27 cellular contexts compared by ENCODE assay signal in the genomic region with DNA sequence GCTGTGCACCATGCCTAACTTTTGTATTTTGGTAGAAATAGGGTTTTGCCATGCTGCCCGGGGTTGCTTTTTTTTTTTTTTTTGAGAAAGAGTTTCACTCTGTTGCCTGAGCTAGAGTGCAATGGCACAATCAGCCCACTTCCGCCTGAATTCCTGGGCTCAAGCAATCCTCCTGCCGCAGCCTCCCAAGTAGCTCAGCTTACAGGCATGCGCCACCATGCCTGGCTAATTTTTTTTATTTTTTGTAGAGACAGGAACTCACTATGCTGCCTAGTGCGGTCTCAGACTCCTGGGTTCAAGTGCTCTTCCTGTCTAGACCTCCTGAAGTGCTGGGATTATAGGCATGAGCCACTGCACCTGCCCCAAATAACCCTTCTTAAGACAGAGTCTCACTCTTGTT.
"Had no signal": no experiment of that assay in that cellular context is flagged by ENCODE, and none has a peak within 500 bp of the region (broad histone marks: within the 10 kb centered on the region; RNA-seq: fewer than 3 reads in every experiment).

No MANE protein-coding gene starts in this region.

- H3K36me3 Mint-ChIP-seq: activated CD4-positive, alpha-beta memory T cell treated with anti-CD3 and anti-CD28 coated beads for 36 hours; activated naive CD8-positive, alpha-beta T cell treated with anti-CD3 and anti-CD28 coated beads, Interleukin-2, amount 10 ng/mL, durations not matched to agents 7 days and 5 days had no signal

- H3K9me3 Mint-ChIP-seq: activated B cell treated with CpG ODN at 0.5 μM for 24 hours; activated CD4-positive, alpha-beta memory T cell treated with anti-CD3 and anti-CD28 coated beads for 36 hours; activated CD4-positive, alpha-beta T cell treated with anti-CD3 and anti-CD28 coated beads, Interleukin-2, amount 10 ng/mL, durations not matched to agents 24 days and 14 days; activated naive CD8-positive, alpha-beta T cell treated with anti-CD3 and anti-CD28 coated beads, Interleukin-2, amount 10 ng/mL, durations not matched to agents 7 days and 5 days; activated T-cell treated with anti-CD3 and anti-CD28 coated beads, Interleukin-2, amount 50 U/mL, for 4 hours; activated T-helper 1 cell treated with anti-CD3 and anti-CD28 coated beads, Interleukin-12 subunit alpha, Interleukin-12 subunit beta, Interleukin-2, Interleukin-4 antibody, amounts not matched to agents 30 ng/mL and 10 ng/mL and 1 ng/mL, durations not matched to agents 14 hours and 24 hours and 36 hours; activated T-helper 2 cell treated with anti-CD3 and anti-CD28 coated beads, Interferon-gamma antibody, Interleukin-2, Interleukin-4, amounts not matched to agents 10 μg/mL and 5 μg/mL and 100 μg/mL, durations not matched to agents 14 hours and 24 hours and 36 hours; central memory CD8-positive, alpha-beta T cell; dendritic cell treated with granulocyte-macrophage colony-stimulating factor and Interleukin-4, amounts not matched to agents 40 ng/mL and 50 ng/mL, for 4 days; endodermal cell; T-helper 2 cell treated with Interferon-gamma antibody and Interleukin-4, amounts not matched to agents 5 μg/mL and 100 μg/mL, for 36 hours had no signal

- H3K4me3 ChIP-seq: coronary artery, dorsolateral prefrontal cortex had no signal

- H3K4me3 Mint-ChIP-seq: activated B cell treated with CpG ODN at 0.5 μM for 24 hours; activated CD4-positive, alpha-beta memory T cell treated with anti-CD3 and anti-CD28 coated beads for 36 hours; activated CD4-positive, alpha-beta T cell treated with anti-CD3 and anti-CD28 coated beads, Interleukin-2, amount 10 ng/mL, durations not matched to agents 24 days and 14 days; activated CD8-positive, alpha-beta T cell treated with anti-CD3 and anti-CD28 coated beads, Interleukin-2, amount 10 ng/mL, durations not matched to agents 7 days and 5 days; activated naive CD8-positive, alpha-beta T cell treated with anti-CD3 and anti-CD28 coated beads, Interleukin-2, amount 10 ng/mL, durations not matched to agents 7 days and 5 days; activated T-cell treated with anti-CD3 and anti-CD28 coated beads, Interleukin-2, amount 50 U/mL, for 4 hours; activated T-helper 1 cell treated with anti-CD3 and anti-CD28 coated beads, Interleukin-12 subunit alpha, Interleukin-12 subunit beta, Interleukin-2, Interleukin-4 antibody, amounts not matched to agents 30 ng/mL and 10 ng/mL and 1 ng/mL, durations not matched to agents 14 hours and 24 hours and 36 hours; central memory CD8-positive, alpha-beta T cell; dendritic cell treated with granulocyte-macrophage colony-stimulating factor and Interleukin-4, amounts not matched to agents 40 ng/mL and 50 ng/mL, for 4 days; endodermal cell; T-helper 17 cell; T-helper 2 cell treated with Interferon-gamma antibody and Interleukin-4, amounts not matched to agents 5 μg/mL and 100 μg/mL, for 36 hours had no signal

- H3K36me3 ChIP-seq: brain microvascular endothelial cell had no signal

- H3K27ac ChIP-seq: brain microvascular endothelial cell, coronary artery, dorsolateral prefrontal cortex, WERI-Rb-1 had no signal

- ATAC-seq: activated CD4-positive, CD25-positive, alpha-beta regulatory T cell treated with anti-CD3 and anti-CD28 coated beads, Interleukin-2, amount 50 U/mL, for 24 hours; activated CD8-positive, alpha-beta T cell treated with anti-CD3 and anti-CD28 coated beads, Interleukin-2, amount 10 ng/mL, durations not matched to agents 7 days and 5 days; activated T-cell treated with anti-CD3 and anti-CD28 coated beads, Interleukin-2, amount 50 U/mL, for 4 hours; esophagus mucosa; T-helper 17 cell had no signal

- H3K27me3 ChIP-seq: brain microvascular endothelial cell, dorsolateral prefrontal cortex had no signal

- H3K27me3 Mint-ChIP-seq: activated B cell treated with CpG ODN at 0.5 μM for 24 hours; activated CD4-positive, alpha-beta memory T cell treated with anti-CD3 and anti-CD28 coated beads for 36 hours; activated CD4-positive, alpha-beta T cell treated with anti-CD3 and anti-CD28 coated beads, Interleukin-2, amount 10 ng/mL, durations not matched to agents 24 days and 14 days; activated naive CD8-positive, alpha-beta T cell treated with anti-CD3 and anti-CD28 coated beads, Interleukin-2, amount 10 ng/mL, durations not matched to agents 7 days and 5 days; central memory CD8-positive, alpha-beta T cell; dendritic cell treated with granulocyte-macrophage colony-stimulating factor and Interleukin-4, amounts not matched to agents 40 ng/mL and 50 ng/mL, for 4 days; T-helper 17 cell had no signal

- H3K27ac Mint-ChIP-seq: activated B cell treated with CpG ODN at 0.5 μM for 24 hours; activated CD4-positive, alpha-beta memory T cell treated with anti-CD3 and anti-CD28 coated beads for 36 hours; activated CD4-positive, alpha-beta T cell treated with anti-CD3 and anti-CD28 coated beads, Interleukin-2, amount 10 ng/mL, durations not matched to agents 24 days and 14 days; activated CD8-positive, alpha-beta T cell treated with anti-CD3 and anti-CD28 coated beads, Interleukin-2, amount 10 ng/mL, durations not matched to agents 7 days and 5 days; activated naive CD8-positive, alpha-beta T cell treated with anti-CD3 and anti-CD28 coated beads, Interleukin-2, amount 10 ng/mL, durations not matched to agents 7 days and 5 days; activated T-helper 1 cell treated with anti-CD3 and anti-CD28 coated beads, Interleukin-12 subunit alpha, Interleukin-12 subunit beta, Interleukin-2, Interleukin-4 antibody, amounts not matched to agents 30 ng/mL and 10 ng/mL and 1 ng/mL, durations not matched to agents 14 hours and 24 hours and 36 hours; activated T-helper 2 cell treated with anti-CD3 and anti-CD28 coated beads, Interferon-gamma antibody, Interleukin-2, Interleukin-4, amounts not matched to agents 10 μg/mL and 5 μg/mL and 100 μg/mL, durations not matched to agents 14 hours and 24 hours and 36 hours; dendritic cell treated with granulocyte-macrophage colony-stimulating factor and Interleukin-4, amounts not matched to agents 40 ng/mL and 50 ng/mL, for 4 days; T-helper 17 cell; T-helper 2 cell treated with Interferon-gamma antibody and Interleukin-4, amounts not matched to agents 5 μg/mL and 100 μg/mL, for 36 hours had no signal

- DNase-seq: activated B cell treated with CpG ODN at 0.5 μM for 24 hours; activated CD4-positive, alpha-beta memory T cell treated with anti-CD3 and anti-CD28 coated beads for 36 hours; activated CD4-positive, alpha-beta T cell treated with anti-CD3 and anti-CD28 coated beads, Interleukin-2, amount 10 ng/mL, durations not matched to agents 24 days and 14 days; activated CD8-positive, alpha-beta T cell treated with anti-CD3 and anti-CD28 coated beads, Interleukin-2, amount 10 ng/mL, durations not matched to agents 7 days and 5 days; activated effector memory CD4-positive, alpha-beta T cell treated with anti-CD3 and anti-CD28 coated beads, Interleukin-2, amount 50 U/mL, for 16 hours; activated naive CD4-positive, alpha-beta T cell treated with anti-CD3 and anti-CD28 coated beads, Interleukin-2, amount 50 U/mL, for 16 hours; activated naive CD8-positive, alpha-beta T cell treated with anti-CD3 and anti-CD28 coated beads, Interleukin-2, amount 10 ng/mL, durations not matched to agents 7 days and 5 days; activated T-cell treated with anti-CD3 and anti-CD28 coated beads, Interleukin-2, amount 50 U/mL, for 4 hours; amniotic stem cell; anterior cingulate cortex; brain microvascular endothelial cell; dorsolateral prefrontal cortex; effector memory CD4-positive, alpha-beta T cell; endodermal cell; foreskin fibroblast; T-helper 1 cell; T-helper 17 cell; T1000; WERI-Rb-1 had no signal
